ENCODE assay signal across 2 cellular contexts in the genomic region with DNA sequence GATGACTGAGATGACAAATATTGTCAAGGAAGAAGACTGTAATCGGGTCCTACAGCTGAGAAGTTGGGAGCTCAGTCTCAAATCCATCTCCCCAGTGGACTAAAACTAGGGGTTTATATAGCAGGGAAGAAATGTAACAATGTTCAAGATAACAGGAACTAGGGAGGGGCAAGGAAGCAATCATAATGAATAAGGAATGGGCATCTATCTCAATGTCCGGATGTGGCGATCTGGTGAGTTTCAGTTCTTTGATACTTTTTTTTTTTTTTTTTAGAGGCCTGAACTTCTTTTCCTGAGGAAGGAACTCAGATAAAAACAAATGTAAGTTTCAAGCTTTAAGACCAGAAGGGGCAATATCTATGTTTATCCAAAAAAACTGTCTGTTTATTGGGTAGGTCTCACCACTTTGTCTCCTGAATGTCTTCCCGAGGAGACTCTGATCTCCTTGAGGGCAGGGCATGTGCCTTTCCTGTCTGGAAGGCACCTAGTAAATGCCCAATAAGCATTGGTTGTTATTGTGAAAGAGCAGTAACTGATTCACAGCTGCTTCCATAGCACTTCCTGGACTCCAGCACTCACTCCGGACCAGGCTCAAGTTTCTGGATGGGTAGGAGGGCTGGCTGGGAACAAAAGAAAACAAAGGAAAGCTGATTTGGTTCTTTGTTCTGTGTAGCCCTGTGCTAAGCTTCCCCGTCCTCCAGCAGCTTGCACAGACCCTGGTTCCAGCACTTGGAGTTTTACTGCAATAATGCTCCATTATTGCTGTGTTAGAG.
TF ChIP-seq lines count a peak whose summit lies in the region.

No MANE protein-coding gene starts in this region.

TF ChIP-seq in GM23338, 12 proteins besides CTCF, POLR2A, EP300 and RAD21:
- TF ChIP-seq NANOG (IDR thresholded peaks at IDR 0.05; ENCODE audit: borderline replicate concordance) = no peak
- TF ChIP-seq ZNF114 (CRISPR knock-in tag; IDR thresholded peaks at IDR 0.05) = no peak

TF ChIP-seq in H1, 55 proteins besides CTCF, POLR2A, EP300 and RAD21:
- TF ChIP-seq SAP30 (IDR thresholded peaks at IDR 0.05; ENCODE audit: insufficient read depth, insufficient replicate concordance, low read length) (no peak), JUND (IDR thresholded peaks at IDR 0.05; ENCODE audit: low read length) (no peak), BRCA1 (IDR thresholded peaks at IDR 0.05; ENCODE audit: low read depth, low read length) (no peak), CHD2 (IDR thresholded peaks at IDR 0.05; ENCODE audit: low read length) (no peak), TAF1 (IDR thresholded peaks at IDR 0.05; ENCODE audit: low read depth, low read length) (no peak), RXRA (IDR thresholded peaks at IDR 0.05; ENCODE audit: insufficient read depth, low read depth, low read length) (no peak), SIRT6 (IDR thresholded peaks at IDR 0.05; ENCODE audit: low read length) (no peak), SP4 (IDR thresholded peaks at IDR 0.05; ENCODE audit: low read length) (no peak), CEBPB (IDR thresholded peaks at IDR 0.05; ENCODE audit: low read depth, low read length) (no peak), MAFK (IDR thresholded peaks at IDR 0.05; ENCODE audit: low read depth, low read length) (no peak), KDM1A (IDR thresholded peaks at IDR 0.05; ENCODE audit: borderline replicate concordance, low read length) (no peak), CHD1 (IDR thresholded peaks at IDR 0.05; ENCODE audit: low read depth, low read length) (no peak), RFX5 (IDR thresholded peaks at IDR 0.05; ENCODE audit: borderline replicate concordance, low read depth, low read length) (no peak)
- TF ChIP-seq, protein P1, sequence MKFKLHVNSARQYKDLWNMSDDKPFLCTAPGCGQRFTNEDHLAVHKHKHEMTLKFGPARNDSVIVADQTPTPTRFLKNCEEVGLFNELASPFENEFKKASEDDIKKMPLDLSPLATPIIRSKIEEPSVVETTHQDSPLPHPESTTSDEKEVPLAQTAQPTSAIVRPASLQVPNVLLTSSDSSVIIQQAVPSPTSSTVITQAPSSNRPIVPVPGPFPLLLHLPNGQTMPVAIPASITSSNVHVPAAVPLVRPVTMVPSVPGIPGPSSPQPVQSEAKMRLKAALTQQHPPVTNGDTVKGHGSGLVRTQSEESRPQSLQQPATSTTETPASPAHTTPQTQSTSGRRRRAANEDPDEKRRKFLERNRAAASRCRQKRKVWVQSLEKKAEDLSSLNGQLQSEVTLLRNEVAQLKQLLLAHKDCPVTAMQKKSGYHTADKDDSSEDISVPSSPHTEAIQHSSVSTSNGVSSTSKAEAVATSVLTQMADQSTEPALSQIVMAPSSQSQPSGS (IDR thresholded peaks at IDR 0.05; ENCODE audit: low read length) = no peak
